ENCODE assay signal across 8 cellular contexts in genomic region chr21:41360072-41360821, GRCh38. TPM values are rescaled to one million over a fixed set of nuclear protein-coding genes. Genes with fewer than 3 reads are reported as not detected.
DNase-seq lines count a peak whose midpoint lies in the region; ATAC-seq and TF ChIP-seq lines count a peak whose summit lies in the region.

No MANE protein-coding gene starts in this region.

- H3K27me3 ChIP-seq in right cardiac atrium (ENCODE audit: control insufficient read depth, insufficient read depth) (no peaks in the 10 kb centered on the region), thymus (ENCODE audit: control insufficient read depth, insufficient read depth) (no peaks in the 10 kb centered on the region)

- no peaks in the 10 kb centered on the region for H3K36me3 ChIP-seq in thymus (ENCODE audit: control insufficient read depth, insufficient read depth)

- ATAC-seq in SK-N-SH treated with all-trans-retinoic acid at 6 μM for 48 hours, result peak; percentile 57
- ATAC-seq in right cardiac atrium, result peak; percentile 17 to 51
- ATAC-seq in HG02973 (IDR thresholded peaks at IDR 0.05; ENCODE audit: unreplicated experiment), result no peak
- no peak for ATAC-seq in GM21576 (IDR thresholded peaks at IDR 0.05; ENCODE audit: unreplicated experiment)

- 67% methylated on average over 22 of the region's 22 CpGs for WGBS in right cardiac atrium
- WGBS in thymus, result 96% methylated on average over 22 of the region's 22 CpGs

- H3K4me3 Mint-ChIP-seq in T-helper 2 cell treated with Interferon-gamma antibody and Interleukin-4, amounts not matched to agents 5 μg/mL and 100 μg/mL, for 36 hours, result no peak overlapping the region

- peaks cover 18% of the 10 kb centered on the region for H3K27me3 Mint-ChIP-seq in T-helper 2 cell treated with Interferon-gamma antibody and Interleukin-4, amounts not matched to agents 5 μg/mL and 100 μg/mL, for 36 hours (ENCODE audit: low read depth)

- intact Hi-C loops in right cardiac atrium (cut with DNase I), result no loop called here

- H3K27ac Mint-ChIP-seq in T-helper 2 cell treated with Interferon-gamma antibody and Interleukin-4, amounts not matched to agents 5 μg/mL and 100 μg/mL, for 36 hours, result peak overlapping the region; percentile 96

- DNase-seq in T-helper 2 cell treated with Interferon-gamma antibody and Interleukin-4, amounts not matched to agents 5 μg/mL and 100 μg/mL, for 36 hours (ENCODE audit: low spot score), result no peak
- DNase-seq in T-helper 2 cell (no peak), right cardiac atrium (peak in 2 of 3 donors; percentile 80 to 88), NCI-H446 (lab: John Stamatoyannopoulos, UW) (no peak)

- H3K27ac ChIP-seq in right cardiac atrium (ENCODE audit: low read length) (peak overlapping the region; percentile 8), thymus (ENCODE audit: low read depth) (peak overlapping the region; percentile 19)

- H3K9me3 ChIP-seq in right cardiac atrium (ENCODE audit: control insufficient read depth, low read length), result no peaks in the 10 kb centered on the region
- no peaks in the 10 kb centered on the region for H3K9me3 ChIP-seq in thymus (ENCODE audit: control insufficient read depth)

- peaks cover 5% of the 10 kb centered on the region for H3K36me3 Mint-ChIP-seq in T-helper 2 cell treated with Interferon-gamma antibody and Interleukin-4, amounts not matched to agents 5 μg/mL and 100 μg/mL, for 36 hours (ENCODE audit: low read depth)

- peaks cover 36% of the 10 kb centered on the region for H3K4me1 Mint-ChIP-seq in T-helper 2 cell treated with Interferon-gamma antibody and Interleukin-4, amounts not matched to agents 5 μg/mL and 100 μg/mL, for 36 hours (ENCODE audit: low read depth)

- H3K9me3 Mint-ChIP-seq in T-helper 2 cell treated with Interferon-gamma antibody and Interleukin-4, amounts not matched to agents 5 μg/mL and 100 μg/mL, for 36 hours, result no peaks in the 10 kb centered on the region

- no peak overlapping the region for H3K4me3 ChIP-seq in right cardiac atrium (ENCODE audit: low read length)
- H3K4me3 ChIP-seq in thymus (ENCODE audit: low read length), result no peak overlapping the region

- H3K4me1 ChIP-seq in right cardiac atrium (ENCODE audit: control insufficient read depth, insufficient read depth, low read length), result no peaks in the 10 kb centered on the region
- peaks cover 29% of the 10 kb centered on the region for H3K4me1 ChIP-seq in thymus (ENCODE audit: control insufficient read depth, insufficient read depth, low read length)

TF ChIP-seq in SK-N-SH treated with all-trans-retinoic acid at 6 μM for 48 hours, 23 proteins besides CTCF, POLR2A, EP300 and RAD21:
- TF ChIP-seq CREB5 (CRISPR knock-in tag; IDR thresholded peaks at IDR 0.05; ENCODE audit: low read depth) (no peak), PPARA (CRISPR knock-in tag; IDR thresholded peaks at IDR 0.05; ENCODE audit: borderline replicate concordance) (no peak)

RNA-seq across cellular contexts. Expression of gene MX2, which starts 1.6 kb away (rescaled TPM):
- total RNA-seq in right cardiac atrium, result 10 to 100 TPM in 2 of 4 donors, 1 to 10 TPM in 2; 5.5 to 13.1 (median 10.6) TPM
- polyA plus RNA-seq in right cardiac atrium (6.2 TPM), thymus (33.0 TPM)

RNA-seq across cellular contexts. Expression of gene FAM3B, which starts 43.6 kb away (rescaled TPM):
- under 1 TPM in 3 of 4 donors, not detected in 1; 0.37 to 0.79 (median 0.78) TPM for total RNA-seq in right cardiac atrium
- polyA plus RNA-seq in right cardiac atrium, result 0.29 TPM
- 8.5 TPM for polyA plus RNA-seq in thymus

Comparison
In these comparisons a context has a peak if more than half of its experiments do, and no peak if none do; other contexts are left out.
1. DNase-seq: peak in right cardiac atrium (2 of 3); none in T-helper 2 cell treated with Interferon-gamma antibody and Interleukin-4, amounts not matched to agents 5 μg/mL and 100 μg/mL, for 36 hours (single experiment), T-helper 2 cell (0 of 5) and NCI-H446 (0 of 2).
2. ATAC-seq: peak in SK-N-SH treated with all-trans-retinoic acid at 6 μM for 48 hours (single experiment) and right cardiac atrium (2 of 2); none in HG02973 (single experiment) and GM21576 (single experiment).